In the genomic region with DNA sequence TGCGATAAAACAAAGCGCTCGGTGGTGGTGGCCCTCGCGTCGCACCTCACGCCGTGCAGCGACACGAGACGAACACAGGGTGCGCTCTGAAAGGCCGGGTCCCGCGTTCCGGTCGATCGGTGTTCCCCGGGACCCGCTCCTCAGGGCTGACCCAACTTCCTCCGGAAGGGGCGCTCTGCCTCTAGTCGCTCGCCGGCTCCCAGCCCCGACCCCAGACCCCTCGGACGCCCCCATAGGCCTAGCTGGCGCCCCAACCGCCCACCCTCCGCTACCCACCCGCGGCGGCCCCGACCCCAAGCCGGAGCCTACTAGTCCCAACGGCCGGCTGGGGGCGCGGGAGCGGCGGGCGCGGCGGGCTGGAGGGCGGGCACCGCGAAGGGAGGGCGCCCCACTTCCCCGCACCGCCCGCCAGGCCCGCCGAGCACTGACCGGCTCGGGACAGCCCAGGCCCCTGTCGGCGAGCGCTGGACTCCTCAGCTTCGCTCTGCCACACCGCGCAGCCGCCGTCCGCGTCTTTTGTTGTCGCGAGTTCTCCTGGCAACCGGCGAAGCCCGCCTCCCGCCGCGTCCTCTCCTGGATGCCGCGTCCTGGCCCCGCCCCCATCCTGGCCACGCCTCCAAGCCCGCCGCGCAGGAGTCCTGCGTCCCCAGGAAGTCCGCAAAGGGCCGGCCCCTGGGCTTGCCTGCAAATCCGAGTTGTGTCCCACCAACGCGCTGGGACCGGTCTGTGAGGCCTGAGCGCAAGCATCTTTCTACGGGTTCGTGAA, we compare ENCODE assay signal across 8 cellular contexts. TPM values are rescaled to one million over a fixed set of nuclear protein-coding genes. Genes with fewer than 3 reads are reported as not detected.
DNase-seq lines count a peak whose midpoint lies in the region; ATAC-seq and TF ChIP-seq lines count a peak whose summit lies in the region.

A gene with protein sequence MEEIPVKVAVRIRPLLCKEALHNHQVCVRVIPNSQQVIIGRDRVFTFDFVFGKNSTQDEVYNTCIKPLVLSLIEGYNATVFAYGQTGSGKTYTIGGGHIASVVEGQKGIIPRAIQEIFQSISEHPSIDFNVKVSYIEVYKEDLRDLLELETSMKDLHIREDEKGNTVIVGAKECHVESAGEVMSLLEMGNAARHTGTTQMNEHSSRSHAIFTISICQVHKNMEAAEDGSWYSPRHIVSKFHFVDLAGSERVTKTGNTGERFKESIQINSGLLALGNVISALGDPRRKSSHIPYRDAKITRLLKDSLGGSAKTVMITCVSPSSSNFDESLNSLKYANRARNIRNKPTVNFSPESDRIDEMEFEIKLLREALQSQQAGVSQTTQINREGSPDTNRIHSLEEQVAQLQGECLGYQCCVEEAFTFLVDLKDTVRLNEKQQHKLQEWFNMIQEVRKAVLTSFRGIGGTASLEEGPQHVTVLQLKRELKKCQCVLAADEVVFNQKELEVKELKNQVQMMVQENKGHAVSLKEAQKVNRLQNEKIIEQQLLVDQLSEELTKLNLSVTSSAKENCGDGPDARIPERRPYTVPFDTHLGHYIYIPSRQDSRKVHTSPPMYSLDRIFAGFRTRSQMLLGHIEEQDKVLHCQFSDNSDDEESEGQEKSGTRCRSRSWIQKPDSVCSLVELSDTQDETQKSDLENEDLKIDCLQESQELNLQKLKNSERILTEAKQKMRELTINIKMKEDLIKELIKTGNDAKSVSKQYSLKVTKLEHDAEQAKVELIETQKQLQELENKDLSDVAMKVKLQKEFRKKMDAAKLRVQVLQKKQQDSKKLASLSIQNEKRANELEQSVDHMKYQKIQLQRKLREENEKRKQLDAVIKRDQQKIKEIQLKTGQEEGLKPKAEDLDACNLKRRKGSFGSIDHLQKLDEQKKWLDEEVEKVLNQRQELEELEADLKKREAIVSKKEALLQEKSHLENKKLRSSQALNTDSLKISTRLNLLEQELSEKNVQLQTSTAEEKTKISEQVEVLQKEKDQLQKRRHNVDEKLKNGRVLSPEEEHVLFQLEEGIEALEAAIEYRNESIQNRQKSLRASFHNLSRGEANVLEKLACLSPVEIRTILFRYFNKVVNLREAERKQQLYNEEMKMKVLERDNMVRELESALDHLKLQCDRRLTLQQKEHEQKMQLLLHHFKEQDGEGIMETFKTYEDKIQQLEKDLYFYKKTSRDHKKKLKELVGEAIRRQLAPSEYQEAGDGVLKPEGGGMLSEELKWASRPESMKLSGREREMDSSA (N-terminal part only) (minus strand): TSS at position 491 of the 766 bp plus-strand sequence. CDS start 5,841 bp downstream, outside the sequence.

- TF ChIP-seq POLR2A in GM18951 (IDR thresholded peaks at IDR 0.05; ENCODE audit: extremely low read depth, insufficient read depth, insufficient read length) = peak; percentile 94

- H3K27me3 Mint-ChIP-seq in WTC11 (ENCODE audit: low read depth) (no peaks in the 10 kb centered on the region), immature natural killer cell (ENCODE audit: low read depth in 3 of 3) (peaks cover 3 to 10% (median 7%) of the 10 kb centered on the region in 3 donors)

- H3K4me3 ChIP-seq in cardiac fibroblast (replicated peaks in 1 of 2; ENCODE audit: low read depth in 2 of 2, low read length in 2 of 2) = peak within 1 kb of the TSS; percentile 75 to 76

- DNase-seq in AG09319 (ENCODE audit: extremely low read depth, low read depth) (peak; percentile 95), NCI-H2227 treated with DMSO at 0.1 percent for 48 hours (lab: John Stamatoyannopoulos, UW) (peak; percentile 92), WTC11 (ENCODE audit: low spot score) (peak; percentile 99), cardiac fibroblast (ENCODE audit: low read depth in 2 of 2) (peak; percentile 98 to 99), immature natural killer cell (peak; percentile 97 to 98 (median 97)), smooth muscle cell of the brain vasculature (ENCODE audit: low read depth, low spot score) (peak; percentile 91)

- POLR2A ChIA-PET in WTC11 (lab: Charles Lee) = interaction anchor here (0.7 to 1.6 kb wide), 5 partner anchors 36 to 297 kb away, joined by 3 to 7 read pairs (median 3); partner anchors contain the start of genes HNRNPK and UBQLN1

- TF ChIP-seq CTCF in AG09319 (IDR thresholded peaks at IDR 0.05; ENCODE audit: low read depth, low read length) = peak; percentile 10
- TF ChIP-seq CTCF in WTC11 (IDR thresholded peaks at IDR 0.05) = no peak; the same call in 1 of the 2 replicates
- peak; percentile 28 for TF ChIP-seq CTCF in cardiac fibroblast (IDR thresholded peaks at IDR 0.05; ENCODE audit: low read depth, low read length)

- CTCF ChIA-PET in WTC11 (lab: Charles Lee) = interaction anchor here (0.7 to 2.3 kb wide), 15 partner anchors 9 to 474 kb away, joined by 3 to 14 read pairs (median 3); no protein-coding TSS in a partner anchor

- H3K4me1 Mint-ChIP-seq in WTC11 (peaks cover 6% of the 10 kb centered on the region), immature natural killer cell (peaks cover 13 to 16% of the 10 kb centered on the region in 2 donors)

- H3K36me3 Mint-ChIP-seq in WTC11 (no peaks in the 10 kb centered on the region), immature natural killer cell (no peaks in the 10 kb centered on the region)

- H3K27ac Mint-ChIP-seq in WTC11 (peak within 1 kb of the TSS; percentile 99), immature natural killer cell (peak within 1 kb of the TSS; percentile 92 to 96 (median 94))

- H3K9me3 Mint-ChIP-seq in WTC11 = no peaks in the 10 kb centered on the region
- no peaks in the 10 kb centered on the region for H3K9me3 Mint-ChIP-seq in immature natural killer cell

- in situ Hi-C loops in GM18951 (cut with MboI; ENCODE audit: low sequenced_read_pairs, unreplicated experiment) = loop anchor here (25.0 kb wide), 2 partner anchors 309 to 584 kb away; partner anchors contain the start of gene IDNK

- ATAC-seq in HG03175 (IDR thresholded peaks at IDR 0.05; ENCODE audit: unreplicated experiment) = peak; percentile 88
- ATAC-seq in WTC11 = peak; percentile 90

- peak within 1 kb of the TSS; percentile 73 for H3K4me3 Mint-ChIP-seq in WTC11
- H3K4me3 Mint-ChIP-seq in immature natural killer cell = peak within 1 kb of the TSS; percentile 87 to 91 (median 88)

TF ChIP-seq in WTC11, 78 proteins besides CTCF, POLR2A, EP300 and RAD21 (continues in another document):
- TF ChIP-seq NR2C2 (CRISPR knock-in tag; IDR thresholded peaks at IDR 0.05) (no peak), RORB (CRISPR knock-in tag; IDR thresholded peaks at IDR 0.05) (no peak), AFF4 (CRISPR knock-in tag; IDR thresholded peaks at IDR 0.05; ENCODE audit: borderline replicate concordance) (no peak), ZNF317 (CRISPR knock-in tag; IDR thresholded peaks at IDR 0.05; ENCODE audit: borderline replicate concordance, low read depth) (no peak), TEAD4 (CRISPR knock-in tag; IDR thresholded peaks at IDR 0.05) (no peak), EMX1 (CRISPR knock-in tag; IDR thresholded peaks at IDR 0.05) (peak; percentile 89; the same call in 1 of the 2 replicates), TEAD1 (CRISPR knock-in tag; IDR thresholded peaks at IDR 0.05) (0 out of 2 replicates have a peak, but pooled peaks have one; percentile 44), CBFB (CRISPR knock-in tag; IDR thresholded peaks at IDR 0.05; ENCODE audit: low read depth) (peak; percentile 64; the same call in 1 of the 2 replicates), CREM (CRISPR knock-in tag; IDR thresholded peaks at IDR 0.05) (peak; percentile 44; the same call in 1 of the 2 replicates), ZNF121 (CRISPR knock-in tag; IDR thresholded peaks at IDR 0.05) (no peak), ZBTB21 (CRISPR knock-in tag; IDR thresholded peaks at IDR 0.05; ENCODE audit: borderline replicate concordance) (peak; percentile 76; the same call in 1 of the 2 replicates), ETV6 (CRISPR knock-in tag; IDR thresholded peaks at IDR 0.05) (no peak; the same call in 1 of the 2 replicates)
- TF ChIP-seq, protein P1, sequence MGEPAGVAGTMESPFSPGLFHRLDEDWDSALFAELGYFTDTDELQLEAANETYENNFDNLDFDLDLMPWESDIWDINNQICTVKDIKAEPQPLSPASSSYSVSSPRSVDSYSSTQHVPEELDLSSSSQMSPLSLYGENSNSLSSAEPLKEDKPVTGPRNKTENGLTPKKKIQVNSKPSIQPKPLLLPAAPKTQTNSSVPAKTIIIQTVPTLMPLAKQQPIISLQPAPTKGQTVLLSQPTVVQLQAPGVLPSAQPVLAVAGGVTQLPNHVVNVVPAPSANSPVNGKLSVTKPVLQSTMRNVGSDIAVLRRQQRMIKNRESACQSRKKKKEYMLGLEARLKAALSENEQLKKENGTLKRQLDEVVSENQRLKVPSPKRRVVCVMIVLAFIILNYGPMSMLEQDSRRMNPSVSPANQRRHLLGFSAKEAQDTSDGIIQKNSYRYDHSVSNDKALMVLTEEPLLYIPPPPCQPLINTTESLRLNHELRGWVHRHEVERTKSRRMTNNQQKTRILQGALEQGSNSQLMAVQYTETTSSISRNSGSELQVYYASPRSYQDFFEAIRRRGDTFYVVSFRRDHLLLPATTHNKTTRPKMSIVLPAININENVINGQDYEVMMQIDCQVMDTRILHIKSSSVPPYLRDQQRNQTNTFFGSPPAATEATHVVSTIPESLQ (CRISPR knock-in tag; IDR thresholded peaks at IDR 0.05) = no peak

RNA-seq across cellular contexts. Expression of the gene that starts here (rescaled TPM):
- total RNA-seq in WTC11 (2021) = 3.9 to 5.7 TPM (median 5.4 TPM) in 3 replicates
- polyA plus RNA-seq in immature natural killer cell = 1 to 10 TPM; 1.5 to 1.8 (median 1.8) TPM

Comparison
In these comparisons a context has a peak if more than half of its experiments do, and no peak if none do; other contexts are left out.
1. Peak in every context shown above with its lines: DNase-seq, ATAC-seq and H3K4me3 ChIP-seq.